Comparison of ENCODE assay signal across 1 cellular context in the genomic region with DNA sequence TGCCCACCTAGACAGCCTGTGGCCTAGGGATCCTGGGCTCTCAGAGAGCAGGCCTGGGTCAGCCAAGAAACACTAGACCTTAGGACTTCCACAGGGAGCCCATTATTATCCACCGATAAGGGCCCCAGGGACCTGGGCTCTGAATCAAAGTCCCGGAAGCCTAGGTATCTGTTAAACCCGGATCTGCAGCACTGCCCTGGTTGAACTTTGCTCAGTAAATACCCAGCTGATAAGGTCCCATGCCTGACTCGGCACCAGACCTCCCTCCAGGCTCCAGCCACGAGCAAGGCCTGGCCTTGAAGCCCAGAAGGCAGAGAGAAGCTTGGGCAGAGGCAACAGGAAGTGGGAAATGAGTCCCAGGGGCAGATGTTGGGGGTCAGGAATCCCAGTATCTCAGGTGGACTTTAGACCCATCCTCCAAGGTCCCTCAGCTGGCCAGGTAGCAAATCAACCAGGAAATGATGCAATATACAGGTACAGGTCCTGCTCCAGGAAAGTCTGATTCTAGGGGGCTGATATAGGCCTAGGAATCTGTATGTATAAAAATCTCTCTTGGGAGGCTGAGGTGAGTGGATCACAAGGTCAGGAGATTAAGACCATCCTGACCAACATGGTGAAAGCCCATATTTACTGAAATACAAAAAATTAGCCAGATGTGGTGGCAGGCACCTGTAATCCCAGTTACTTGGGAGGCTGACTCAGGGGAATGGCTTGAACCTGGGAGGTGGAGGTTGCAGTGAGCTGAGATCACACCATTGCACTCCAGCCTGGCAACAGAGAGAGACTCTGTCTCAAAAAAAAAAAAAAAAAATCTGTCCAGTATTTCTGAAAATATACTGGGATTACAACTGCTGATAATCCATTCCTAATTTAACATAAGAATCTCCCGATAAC.
TF ChIP-seq lines count a peak whose summit lies in the region.

No MANE protein-coding gene starts in this region.

TF ChIP-seq in HepG2, 621 proteins besides CTCF, POLR2A, EP300 and RAD21 (continued from another document and continues in another):
- TF ChIP-seq, protein P1, sequence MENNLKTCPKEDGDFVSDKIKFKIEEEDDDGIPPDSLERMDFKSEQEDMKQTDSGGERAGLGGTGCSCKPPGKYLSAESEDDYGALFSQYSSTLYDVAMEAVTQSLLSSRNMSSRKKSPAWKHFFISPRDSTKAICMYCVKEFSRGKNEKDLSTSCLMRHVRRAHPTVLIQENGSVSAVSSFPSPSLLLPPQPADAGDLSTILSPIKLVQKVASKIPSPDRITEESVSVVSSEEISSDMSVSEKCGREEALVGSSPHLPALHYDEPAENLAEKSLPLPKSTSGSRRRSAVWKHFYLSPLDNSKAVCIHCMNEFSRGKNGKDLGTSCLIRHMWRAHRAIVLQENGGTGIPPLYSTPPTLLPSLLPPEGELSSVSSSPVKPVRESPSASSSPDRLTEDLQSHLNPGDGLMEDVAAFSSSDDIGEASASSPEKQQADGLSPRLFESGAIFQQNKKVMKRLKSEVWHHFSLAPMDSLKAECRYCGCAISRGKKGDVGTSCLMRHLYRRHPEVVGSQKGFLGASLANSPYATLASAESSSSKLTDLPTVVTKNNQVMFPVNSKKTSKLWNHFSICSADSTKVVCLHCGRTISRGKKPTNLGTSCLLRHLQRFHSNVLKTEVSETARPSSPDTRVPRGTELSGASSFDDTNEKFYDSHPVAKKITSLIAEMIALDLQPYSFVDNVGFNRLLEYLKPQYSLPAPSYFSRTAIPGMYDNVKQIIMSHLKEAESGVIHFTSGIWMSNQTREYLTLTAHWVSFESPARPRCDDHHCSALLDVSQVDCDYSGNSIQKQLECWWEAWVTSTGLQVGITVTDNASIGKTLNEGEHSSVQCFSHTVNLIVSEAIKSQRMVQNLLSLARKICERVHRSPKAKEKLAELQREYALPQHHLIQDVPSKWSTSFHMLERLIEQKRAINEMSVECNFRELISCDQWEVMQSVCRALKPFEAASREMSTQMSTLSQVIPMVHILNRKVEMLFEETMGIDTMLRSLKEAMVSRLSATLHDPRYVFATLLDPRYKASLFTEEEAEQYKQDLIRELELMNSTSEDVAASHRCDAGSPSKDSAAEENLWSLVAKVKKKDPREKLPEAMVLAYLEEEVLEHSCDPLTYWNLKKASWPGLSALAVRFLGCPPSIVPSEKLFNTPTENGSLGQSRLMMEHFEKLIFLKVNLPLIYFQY (CRISPR knock-in tag; IDR thresholded peaks at IDR 0.05; ENCODE audit: borderline replicate concordance): peak; percentile 93; the same call in 1 of the 2 replicates
- TF ChIP-seq ZNF282 (IDR thresholded peaks at IDR 0.05; ENCODE audit: partially characterized antibody) (no peak), ZNF878 (CRISPR knock-in tag; IDR thresholded peaks at IDR 0.05) (peak; percentile 99), GABPB1 (CRISPR knock-in tag; IDR thresholded peaks at IDR 0.05) (peak; percentile 83), ZSCAN31 (CRISPR knock-in tag; IDR thresholded peaks at IDR 0.05; ENCODE audit: low read depth) (peak; percentile 93), IKZF4 (CRISPR knock-in tag; IDR thresholded peaks at IDR 0.05; ENCODE audit: borderline replicate concordance, low read depth, not compliant biosample characterization) (peak; percentile 74), TRIM24 (CRISPR knock-in tag; IDR thresholded peaks at IDR 0.05) (no peak; the same call in none of the 2 replicates), ZNF367 (CRISPR knock-in tag; IDR thresholded peaks at IDR 0.05; ENCODE audit: borderline replicate concordance) (0 out of 2 replicates have a peak, but pooled peaks have one; percentile 49), CHD4 (IDR thresholded peaks at IDR 0.05; ENCODE audit: borderline replicate concordance, low read length) (peak; percentile 81; the same call in 1 of the 2 replicates), XBP1 (CRISPR knock-in tag; IDR thresholded peaks at IDR 0.05) (0 out of 2 replicates have a peak, but pooled peaks have one; percentile 61), NAIF1 (CRISPR knock-in tag; IDR thresholded peaks at IDR 0.05; ENCODE audit: borderline replicate concordance) (peak; percentile 79; the same call in 1 of the 2 replicates), KAT2B (IDR thresholded peaks at IDR 0.05; ENCODE audit: borderline replicate concordance, low read depth, low read length) (no peak), PTBP1 (IDR thresholded peaks at IDR 0.05; ENCODE audit: low read depth, low read length, poor library complexity, severe bottlenecking) (no peak), KDM5B (CRISPR knock-in tag; IDR thresholded peaks at IDR 0.05; ENCODE audit: borderline replicate concordance) (peak; percentile 77; the same call in 1 of the 2 replicates), SP4 (CRISPR knock-in tag; IDR thresholded peaks at IDR 0.05) (peak; percentile 61), MAFF (IDR thresholded peaks at IDR 0.05; ENCODE audit: low read depth, low read length) (peak; percentile 14; the same call in 1 of the 2 replicates), SAFB2 (CRISPR knock-in tag; IDR thresholded peaks at IDR 0.05; ENCODE audit: borderline replicate concordance, low read depth) (peak; percentile 85; the same call in 1 of the 2 replicates), PLRG1 (conservative IDR thresholded peaks at IDR 0.05) (no peak), ATF7-NPFF (CRISPR knock-in tag; IDR thresholded peaks at IDR 0.05; ENCODE audit: low read depth) (0 out of 2 replicates have a peak, but pooled peaks have one; percentile 69), JUNB (CRISPR knock-in tag; IDR thresholded peaks at IDR 0.05; ENCODE audit: borderline replicate concordance) (peak; percentile 55; the same call in 1 of the 2 replicates)
- TF ChIP-seq, protein P2, sequence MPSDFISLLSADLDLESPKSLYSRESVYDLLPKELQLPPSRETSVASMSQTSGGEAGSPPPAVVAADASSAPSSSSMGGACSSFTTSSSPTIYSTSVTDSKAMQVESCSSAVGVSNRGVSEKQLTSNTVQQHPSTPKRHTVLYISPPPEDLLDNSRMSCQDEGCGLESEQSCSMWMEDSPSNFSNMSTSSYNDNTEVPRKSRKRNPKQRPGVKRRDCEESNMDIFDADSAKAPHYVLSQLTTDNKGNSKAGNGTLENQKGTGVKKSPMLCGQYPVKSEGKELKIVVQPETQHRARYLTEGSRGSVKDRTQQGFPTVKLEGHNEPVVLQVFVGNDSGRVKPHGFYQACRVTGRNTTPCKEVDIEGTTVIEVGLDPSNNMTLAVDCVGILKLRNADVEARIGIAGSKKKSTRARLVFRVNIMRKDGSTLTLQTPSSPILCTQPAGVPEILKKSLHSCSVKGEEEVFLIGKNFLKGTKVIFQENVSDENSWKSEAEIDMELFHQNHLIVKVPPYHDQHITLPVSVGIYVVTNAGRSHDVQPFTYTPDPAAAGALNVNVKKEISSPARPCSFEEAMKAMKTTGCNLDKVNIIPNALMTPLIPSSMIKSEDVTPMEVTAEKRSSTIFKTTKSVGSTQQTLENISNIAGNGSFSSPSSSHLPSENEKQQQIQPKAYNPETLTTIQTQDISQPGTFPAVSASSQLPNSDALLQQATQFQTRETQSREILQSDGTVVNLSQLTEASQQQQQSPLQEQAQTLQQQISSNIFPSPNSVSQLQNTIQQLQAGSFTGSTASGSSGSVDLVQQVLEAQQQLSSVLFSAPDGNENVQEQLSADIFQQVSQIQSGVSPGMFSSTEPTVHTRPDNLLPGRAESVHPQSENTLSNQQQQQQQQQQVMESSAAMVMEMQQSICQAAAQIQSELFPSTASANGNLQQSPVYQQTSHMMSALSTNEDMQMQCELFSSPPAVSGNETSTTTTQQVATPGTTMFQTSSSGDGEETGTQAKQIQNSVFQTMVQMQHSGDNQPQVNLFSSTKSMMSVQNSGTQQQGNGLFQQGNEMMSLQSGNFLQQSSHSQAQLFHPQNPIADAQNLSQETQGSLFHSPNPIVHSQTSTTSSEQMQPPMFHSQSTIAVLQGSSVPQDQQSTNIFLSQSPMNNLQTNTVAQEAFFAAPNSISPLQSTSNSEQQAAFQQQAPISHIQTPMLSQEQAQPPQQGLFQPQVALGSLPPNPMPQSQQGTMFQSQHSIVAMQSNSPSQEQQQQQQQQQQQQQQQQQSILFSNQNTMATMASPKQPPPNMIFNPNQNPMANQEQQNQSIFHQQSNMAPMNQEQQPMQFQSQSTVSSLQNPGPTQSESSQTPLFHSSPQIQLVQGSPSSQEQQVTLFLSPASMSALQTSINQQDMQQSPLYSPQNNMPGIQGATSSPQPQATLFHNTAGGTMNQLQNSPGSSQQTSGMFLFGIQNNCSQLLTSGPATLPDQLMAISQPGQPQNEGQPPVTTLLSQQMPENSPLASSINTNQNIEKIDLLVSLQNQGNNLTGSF (CRISPR knock-in tag; IDR thresholded peaks at IDR 0.05): no peak
- TF ChIP-seq, protein P3, sequence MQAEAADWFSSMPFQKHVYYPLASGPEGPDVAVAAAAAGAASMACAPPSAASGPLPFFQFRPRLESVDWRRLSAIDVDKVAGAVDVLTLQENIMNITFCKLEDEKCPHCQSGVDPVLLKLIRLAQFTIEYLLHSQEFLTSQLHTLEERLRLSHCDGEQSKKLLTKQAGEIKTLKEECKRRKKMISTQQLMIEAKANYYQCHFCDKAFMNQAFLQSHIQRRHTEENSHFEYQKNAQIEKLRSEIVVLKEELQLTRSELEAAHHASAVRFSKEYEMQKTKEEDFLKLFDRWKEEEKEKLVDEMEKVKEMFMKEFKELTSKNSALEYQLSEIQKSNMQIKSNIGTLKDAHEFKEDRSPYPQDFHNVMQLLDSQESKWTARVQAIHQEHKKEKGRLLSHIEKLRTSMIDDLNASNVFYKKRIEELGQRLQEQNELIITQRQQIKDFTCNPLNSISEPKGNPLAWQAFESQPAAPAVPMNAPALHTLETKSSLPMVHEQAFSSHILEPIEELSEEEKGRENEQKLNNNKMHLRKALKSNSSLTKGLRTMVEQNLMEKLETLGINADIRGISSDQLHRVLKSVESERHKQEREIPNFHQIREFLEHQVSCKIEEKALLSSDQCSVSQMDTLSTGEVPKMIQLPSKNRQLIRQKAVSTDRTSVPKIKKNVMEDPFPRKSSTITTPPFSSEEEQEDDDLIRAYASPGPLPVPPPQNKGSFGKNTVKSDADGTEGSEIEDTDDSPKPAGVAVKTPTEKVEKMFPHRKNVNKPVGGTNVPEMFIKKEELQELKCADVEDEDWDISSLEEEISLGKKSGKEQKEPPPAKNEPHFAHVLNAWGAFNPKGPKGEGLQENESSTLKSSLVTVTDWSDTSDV (CRISPR knock-in tag; IDR thresholded peaks at IDR 0.05): peak; percentile 86; the same call in 1 of the 2 replicates
- TF ChIP-seq, protein P4, sequence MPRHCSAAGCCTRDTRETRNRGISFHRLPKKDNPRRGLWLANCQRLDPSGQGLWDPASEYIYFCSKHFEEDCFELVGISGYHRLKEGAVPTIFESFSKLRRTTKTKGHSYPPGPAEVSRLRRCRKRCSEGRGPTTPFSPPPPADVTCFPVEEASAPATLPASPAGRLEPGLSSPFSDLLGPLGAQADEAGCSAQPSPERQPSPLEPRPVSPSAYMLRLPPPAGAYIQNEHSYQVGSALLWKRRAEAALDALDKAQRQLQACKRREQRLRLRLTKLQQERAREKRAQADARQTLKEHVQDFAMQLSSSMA (CRISPR knock-in tag; IDR thresholded peaks at IDR 0.05): peak; percentile 78; the same call in 1 of the 2 replicates
- TF ChIP-seq, protein P5, sequence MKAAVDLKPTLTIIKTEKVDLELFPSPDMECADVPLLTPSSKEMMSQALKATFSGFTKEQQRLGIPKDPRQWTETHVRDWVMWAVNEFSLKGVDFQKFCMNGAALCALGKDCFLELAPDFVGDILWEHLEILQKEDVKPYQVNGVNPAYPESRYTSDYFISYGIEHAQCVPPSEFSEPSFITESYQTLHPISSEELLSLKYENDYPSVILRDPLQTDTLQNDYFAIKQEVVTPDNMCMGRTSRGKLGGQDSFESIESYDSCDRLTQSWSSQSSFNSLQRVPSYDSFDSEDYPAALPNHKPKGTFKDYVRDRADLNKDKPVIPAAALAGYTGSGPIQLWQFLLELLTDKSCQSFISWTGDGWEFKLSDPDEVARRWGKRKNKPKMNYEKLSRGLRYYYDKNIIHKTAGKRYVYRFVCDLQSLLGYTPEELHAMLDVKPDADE (CRISPR knock-in tag; IDR thresholded peaks at IDR 0.05): no peak
- TF ChIP-seq, protein P6, sequence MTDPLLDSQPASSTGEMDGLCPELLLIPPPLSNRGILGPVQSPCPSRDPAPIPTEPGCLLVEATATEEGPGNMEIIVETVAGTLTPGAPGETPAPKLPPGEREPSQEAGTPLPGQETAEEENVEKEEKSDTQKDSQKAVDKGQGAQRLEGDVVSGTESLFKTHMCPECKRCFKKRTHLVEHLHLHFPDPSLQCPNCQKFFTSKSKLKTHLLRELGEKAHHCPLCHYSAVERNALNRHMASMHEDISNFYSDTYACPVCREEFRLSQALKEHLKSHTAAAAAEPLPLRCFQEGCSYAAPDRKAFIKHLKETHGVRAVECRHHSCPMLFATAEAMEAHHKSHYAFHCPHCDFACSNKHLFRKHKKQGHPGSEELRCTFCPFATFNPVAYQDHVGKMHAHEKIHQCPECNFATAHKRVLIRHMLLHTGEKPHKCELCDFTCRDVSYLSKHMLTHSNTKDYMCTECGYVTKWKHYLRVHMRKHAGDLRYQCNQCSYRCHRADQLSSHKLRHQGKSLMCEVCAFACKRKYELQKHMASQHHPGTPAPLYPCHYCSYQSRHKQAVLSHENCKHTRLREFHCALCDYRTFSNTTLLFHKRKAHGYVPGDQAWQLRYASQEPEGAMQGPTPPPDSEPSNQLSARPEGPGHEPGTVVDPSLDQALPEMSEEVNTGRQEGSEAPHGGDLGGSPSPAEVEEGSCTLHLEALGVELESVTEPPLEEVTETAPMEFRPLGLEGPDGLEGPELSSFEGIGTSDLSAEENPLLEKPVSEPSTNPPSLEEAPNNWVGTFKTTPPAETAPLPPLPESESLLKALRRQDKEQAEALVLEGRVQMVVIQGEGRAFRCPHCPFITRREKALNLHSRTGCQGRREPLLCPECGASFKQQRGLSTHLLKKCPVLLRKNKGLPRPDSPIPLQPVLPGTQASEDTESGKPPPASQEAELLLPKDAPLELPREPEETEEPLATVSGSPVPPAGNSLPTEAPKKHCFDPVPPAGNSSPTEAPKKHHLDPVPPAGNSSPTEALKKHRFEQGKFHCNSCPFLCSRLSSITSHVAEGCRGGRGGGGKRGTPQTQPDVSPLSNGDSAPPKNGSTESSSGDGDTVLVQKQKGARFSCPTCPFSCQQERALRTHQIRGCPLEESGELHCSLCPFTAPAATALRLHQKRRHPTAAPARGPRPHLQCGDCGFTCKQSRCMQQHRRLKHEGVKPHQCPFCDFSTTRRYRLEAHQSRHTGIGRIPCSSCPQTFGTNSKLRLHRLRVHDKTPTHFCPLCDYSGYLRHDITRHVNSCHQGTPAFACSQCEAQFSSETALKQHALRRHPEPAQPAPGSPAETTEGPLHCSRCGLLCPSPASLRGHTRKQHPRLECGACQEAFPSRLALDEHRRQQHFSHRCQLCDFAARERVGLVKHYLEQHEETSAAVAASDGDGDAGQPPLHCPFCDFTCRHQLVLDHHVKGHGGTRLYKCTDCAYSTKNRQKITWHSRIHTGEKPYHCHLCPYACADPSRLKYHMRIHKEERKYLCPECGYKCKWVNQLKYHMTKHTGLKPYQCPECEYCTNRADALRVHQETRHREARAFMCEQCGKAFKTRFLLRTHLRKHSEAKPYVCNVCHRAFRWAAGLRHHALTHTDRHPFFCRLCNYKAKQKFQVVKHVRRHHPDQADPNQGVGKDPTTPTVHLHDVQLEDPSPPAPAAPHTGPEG (CRISPR knock-in tag; IDR thresholded peaks at IDR 0.05): peak; percentile 59; the same call in 1 of the 2 replicates
- TF ChIP-seq, protein P7, sequence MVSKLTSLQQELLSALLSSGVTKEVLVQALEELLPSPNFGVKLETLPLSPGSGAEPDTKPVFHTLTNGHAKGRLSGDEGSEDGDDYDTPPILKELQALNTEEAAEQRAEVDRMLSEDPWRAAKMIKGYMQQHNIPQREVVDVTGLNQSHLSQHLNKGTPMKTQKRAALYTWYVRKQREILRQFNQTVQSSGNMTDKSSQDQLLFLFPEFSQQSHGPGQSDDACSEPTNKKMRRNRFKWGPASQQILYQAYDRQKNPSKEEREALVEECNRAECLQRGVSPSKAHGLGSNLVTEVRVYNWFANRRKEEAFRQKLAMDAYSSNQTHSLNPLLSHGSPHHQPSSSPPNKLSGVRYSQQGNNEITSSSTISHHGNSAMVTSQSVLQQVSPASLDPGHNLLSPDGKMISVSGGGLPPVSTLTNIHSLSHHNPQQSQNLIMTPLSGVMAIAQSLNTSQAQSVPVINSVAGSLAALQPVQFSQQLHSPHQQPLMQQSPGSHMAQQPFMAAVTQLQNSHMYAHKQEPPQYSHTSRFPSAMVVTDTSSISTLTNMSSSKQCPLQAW (CRISPR knock-in tag; IDR thresholded peaks at IDR 0.05): peak; percentile 98
